ENCODE assay signal across 8 cellular contexts in the genomic region with DNA sequence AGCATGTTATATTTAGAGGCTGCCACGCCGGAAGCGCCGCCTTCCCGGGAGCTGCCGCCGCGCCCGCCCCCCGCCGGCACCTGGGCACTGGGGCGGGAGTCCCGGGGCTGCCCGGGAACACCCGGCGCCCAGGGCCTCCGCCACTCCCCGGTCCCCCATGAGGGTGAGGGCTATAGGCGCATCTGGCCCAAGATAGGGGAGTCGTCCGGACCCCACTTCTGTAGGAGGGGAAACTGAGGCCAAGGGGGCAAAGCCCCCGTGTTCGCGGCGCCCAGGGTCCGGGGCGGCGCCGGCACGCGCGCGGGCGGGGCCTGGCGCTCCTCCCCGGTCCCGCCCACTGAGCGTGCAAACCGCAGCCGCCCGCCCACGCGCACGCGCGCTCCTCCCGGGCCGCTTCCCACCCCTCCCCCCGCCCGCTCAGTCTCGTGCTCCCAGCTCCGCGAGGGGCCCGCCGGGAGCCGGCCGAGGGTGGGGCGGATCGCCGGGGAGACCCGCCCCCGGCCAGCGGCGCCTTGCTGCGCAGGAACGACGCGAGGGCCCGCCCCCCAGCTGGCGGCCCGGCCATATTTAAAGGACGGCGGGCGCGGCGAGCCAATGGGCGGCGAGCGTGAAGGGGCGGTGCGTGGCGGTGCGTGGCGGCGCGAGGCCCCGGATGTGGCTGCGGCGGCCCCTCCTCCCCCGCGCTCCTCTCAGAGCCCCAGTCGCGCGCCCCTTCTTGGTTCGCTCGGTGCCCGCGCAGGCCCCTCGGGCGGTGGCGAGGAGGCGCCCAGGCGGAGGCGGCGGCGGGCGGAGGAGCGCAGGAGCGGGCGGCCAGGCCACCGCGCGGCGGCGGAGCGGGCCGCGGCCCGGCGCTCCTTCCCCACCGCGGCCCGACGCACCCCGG. TPM values are rescaled to one million over a fixed set of nuclear protein-coding genes. Genes with fewer than 3 reads are reported as not detected.
DNase-seq lines count a peak whose midpoint lies in the region; TF ChIP-seq lines count a peak whose summit lies in the region.

A gene (plus strand): TSS at position 700 of the 883 bp plus-strand sequence. CDS start 192 bp downstream, outside the sequence.

- DNase-seq in CMK (ENCODE audit: low read depth) = peak; percentile 90
- peak; percentile 100 for DNase-seq in GM20000 (ENCODE audit: low spot score)
- DNase-seq in HT-29 (ENCODE audit: low spot score) = peak; percentile 99
- peak; percentile 95 for DNase-seq in NK-92 treated with Interleukin-12 subunit alpha and Interleukin-12 subunit beta, amount 100 ng/mL, for 24 hours (lab: John Stamatoyannopoulos, UW)
- DNase-seq in activated CD8-positive, alpha-beta memory T cell treated with anti-CD3 and anti-CD28 coated beads for 24 hours = peak; percentile 99
- peak; percentile 90 for DNase-seq in effector CD4-positive, alpha-beta T cell
- DNase-seq in lung microvascular endothelial cell (ENCODE audit: low read depth in 2 of 2) = peak; percentile 97 to 98
- peak; percentile 96 to 97 (median 96) for DNase-seq in stimulated activated CD4-positive, alpha-beta T cell treated with anti-CD3 and anti-CD28 coated beads, TNF-alpha, amount 100 ng/mL, for 4 hours (ENCODE audit: low read depth in 3 of 3)

- no peak for TF ChIP-seq CTCF in GM20000 (IDR thresholded peaks at IDR 0.05; ENCODE audit: extremely low read depth, missing control alignments)

RNA-seq across cellular contexts. Expression of the gene that starts here (rescaled TPM):
- 76.1 and 80.0 TPM in 2 replicates for total RNA-seq in HT-29 (2014; rRNA removed; shearing (Covaris generic))
- 21.1 and 25.0 TPM in 2 replicates for total RNA-seq in lung microvascular endothelial cell

Comparison
In these comparisons a context has a peak if more than half of its experiments do, and no peak if none do; other contexts are left out.
1. Peak in every context shown above with its lines: DNase-seq.